ENCODE assay signal across 13 cellular contexts in the genomic region with DNA sequence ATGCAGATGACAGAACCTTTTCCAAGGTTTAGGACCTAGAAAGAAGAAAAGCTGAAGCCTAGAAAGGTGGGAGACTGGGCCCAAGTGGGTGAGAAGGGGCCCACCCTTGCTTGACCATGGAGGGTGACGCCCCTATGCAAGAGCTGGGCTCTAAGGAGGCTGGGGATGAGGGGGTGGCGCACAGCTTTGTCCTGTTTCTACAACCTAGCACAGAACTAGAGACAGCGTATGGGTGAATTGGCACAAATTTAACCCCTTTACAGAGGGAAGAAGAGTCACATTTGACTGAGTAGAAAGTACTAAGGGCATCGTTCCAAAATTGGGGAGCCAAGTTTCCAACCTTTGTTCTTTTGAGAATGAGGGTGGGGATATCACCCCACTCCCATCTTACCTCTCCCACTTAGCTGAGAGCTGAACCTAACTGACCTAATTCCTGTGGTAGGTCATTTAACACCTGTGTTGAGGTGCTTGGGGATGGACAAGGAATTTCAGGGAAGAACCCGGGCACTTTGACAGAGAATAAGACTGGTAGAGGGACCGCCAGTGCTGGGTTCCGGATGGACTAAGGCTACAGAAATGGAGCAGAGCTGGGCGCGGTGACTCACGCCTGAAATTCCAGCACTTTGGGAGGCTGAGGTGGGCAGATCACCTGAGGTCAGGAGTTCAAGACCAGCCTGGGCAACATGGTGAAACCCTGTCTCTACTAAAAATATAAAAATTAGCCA. TPM values are rescaled to one million over a fixed set of nuclear protein-coding genes. Genes with fewer than 3 reads are reported as not detected.
A peak's percentile ranks its signal among the peaks of the same experiment; 100 is the strongest.
DNase-seq lines count a peak whose midpoint lies in the region; ATAC-seq and TF ChIP-seq lines count a peak whose summit lies in the region.
"Had no signal": no experiment of that assay in that cellular context is flagged by ENCODE, and none has a peak within 500 bp of the region (broad histone marks: within the 10 kb centered on the region; RNA-seq: fewer than 3 reads in every experiment).

No MANE protein-coding gene starts in this region.

- H3K27me3 ChIP-seq in adrenal gland = no peaks in the 10 kb centered on the region
- H3K27me3 ChIP-seq in tibial artery = no peaks in the 10 kb centered on the region

- peaks cover 0 to 48% of the 10 kb centered on the region in 2 donors for H3K36me3 ChIP-seq in adrenal gland (replicated peaks in 1 of 2)
- H3K36me3 ChIP-seq in tibial artery = peaks cover 53 to 56% (median 54%) of the 10 kb centered on the region in 3 donors

- H3K9me3 ChIP-seq in adrenal gland (replicated peaks in 1 of 3) (no peaks in the 10 kb centered on the region), tibial artery (no peaks in the 10 kb centered on the region)

- intact Hi-C loops in adrenal gland (cut with DNase I) (no loop called here), tibial artery (cut with DNase I; ENCODE audit: low total_unique reads) (no loop called here)

- peaks cover 37% of the 10 kb centered on the region for H3K4me1 Mint-ChIP-seq in memory B cell

- H3K27ac ChIP-seq in adrenal gland = peak overlapping the region in 4 of 5 donors; percentile 6 to 100 (median 86)
- H3K27ac ChIP-seq in tibial artery = peak overlapping the region; percentile 81 to 96

- H3K27ac Mint-ChIP-seq in memory B cell = peak overlapping the region; percentile 88

- no peak overlapping the region for H3K4me3 Mint-ChIP-seq in memory B cell

- peaks cover 33% of the 10 kb centered on the region for H3K36me3 Mint-ChIP-seq in memory B cell

- H3K4me1 ChIP-seq in adrenal gland (replicated peaks in 1 of 2) (peaks cover 7 to 42% of the 10 kb centered on the region in 2 donors), tibial artery (peaks cover 0 to 48% (median 31%) of the 10 kb centered on the region in 4 donors)

- 68 to 82% (median 81%) methylated on average over 10 of the region's 10 CpGs for WGBS in adrenal gland, 4 donors

- ATAC-seq in memory B cell (ENCODE audit: low read depth) (no peak), GM21723 (IDR thresholded peaks at IDR 0.05; ENCODE audit: unreplicated experiment) (no peak), HG03439 (IDR thresholded peaks at IDR 0.05; ENCODE audit: unreplicated experiment) (no peak)

- DNase-seq in activated naive CD4-positive, alpha-beta T cell treated with Interleukin-2 at 50 U/mL for 16 hours = peak; percentile 18
- no peak for DNase-seq in activated naive CD4-positive, alpha-beta T cell (lab: John Stamatoyannopoulos, UW)
- DNase-seq in adrenal gland (peak in 2 of 7 donors; percentile 58 to 72), memory B cell (ENCODE audit: low spot score in 2 of 2) (no peak), tibial artery (no peak), DMS 273 (lab: John Stamatoyannopoulos, UW; ENCODE audit: unreplicated experiment) (no peak)
- DNase-seq: activated CD4-positive, alpha-beta T cell treated with anti-CD3 and anti-CD28 coated beads, Interleukin-2, amount 50 U/mL, for 1 hour; cortex of kidney; H7; islet precursor cell; NCI-H82 had no signal

- no peak overlapping the region for H3K4me3 ChIP-seq in adrenal gland
- no peak overlapping the region for H3K4me3 ChIP-seq in tibial artery

- TF ChIP-seq CTCF in adrenal gland (IDR thresholded peaks at IDR 0.05) (no peak), tibial artery (IDR thresholded peaks at IDR 0.05) (no peak)

- no peaks in the 10 kb centered on the region for H3K9me3 Mint-ChIP-seq in memory B cell

- H3K27me3 Mint-ChIP-seq in memory B cell = no peaks in the 10 kb centered on the region

- TF ChIP-seq POLR2A in adrenal gland (IDR thresholded peaks at IDR 0.05) = no peak

RNA-seq across cellular contexts. Expression of a gene that starts 5.3 kb away (rescaled TPM):
- total RNA-seq in adrenal gland = 100 to 1,000 TPM; 183 to 677 (median 295) TPM
- 100 to 1,000 TPM; 106 to 152 (median 138) TPM for polyA plus RNA-seq in adrenal gland
